In the genomic region with DNA sequence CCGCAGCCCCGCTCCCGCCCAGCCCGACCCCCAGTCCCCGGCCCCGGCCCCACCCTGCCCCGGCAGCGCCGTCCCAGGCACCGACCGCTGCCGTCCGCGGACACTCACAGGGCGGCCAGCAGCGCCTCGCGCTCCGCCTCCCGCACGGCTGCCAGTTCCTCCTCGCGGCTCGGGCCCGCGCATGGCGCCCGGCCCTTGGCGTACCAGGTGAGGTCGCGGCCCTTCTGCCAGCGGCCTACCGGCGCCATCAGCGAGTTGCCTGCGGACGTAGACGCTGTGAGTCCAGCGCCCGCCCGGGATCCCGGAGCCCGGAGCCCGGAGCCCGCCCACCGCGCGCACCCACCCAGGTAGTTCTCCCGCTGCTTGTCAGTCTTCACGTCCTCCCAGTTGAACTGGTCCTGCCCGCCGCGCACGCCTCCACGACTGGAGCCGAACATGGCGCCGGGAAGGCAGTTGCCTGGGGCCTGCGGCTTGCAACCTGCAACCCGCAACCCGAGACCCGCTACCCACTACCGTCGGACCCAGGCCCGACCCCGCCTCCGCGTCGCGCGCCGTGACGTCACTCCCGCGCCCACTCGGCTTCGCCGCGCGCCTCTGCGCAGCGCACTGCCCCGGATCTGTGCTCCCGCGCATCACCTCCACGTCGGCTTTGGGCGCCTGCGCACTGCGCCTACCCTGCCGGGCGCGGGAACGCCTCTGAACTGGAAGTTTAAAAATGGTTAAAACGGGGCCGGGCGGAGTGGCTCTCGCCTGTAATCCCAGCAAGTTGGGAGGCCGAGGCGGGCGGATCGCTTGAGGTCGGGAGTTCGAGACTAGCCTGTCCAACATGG, we compare ENCODE assay signal across 8 cellular contexts. TPM values are rescaled to one million over a fixed set of nuclear protein-coding genes. Genes with fewer than 3 reads are reported as not detected.
DNase-seq lines count a peak whose midpoint lies in the region; ATAC-seq and TF ChIP-seq lines count a peak whose summit lies in the region.

C1orf35 (minus strand) TSS at position 535 of the 830 bp plus-strand sequence; CDS start at position 437, 98 bp downstream.

- TF ChIP-seq CTCF in WI38 (IDR thresholded peaks at IDR 0.05; ENCODE audit: low read depth, low read length) (no peak), mammary epithelial cell (conservative IDR thresholded peaks at IDR 0.05 in 1 of 2, IDR thresholded peaks at IDR 0.05 in 1 of 2; ENCODE audit: extremely low read depth in 1 of 2, insufficient read depth in 1 of 2, low read depth in 1 of 2, low read length in 2 of 2) (no peak), smooth muscle cell (IDR thresholded peaks at IDR 0.05; ENCODE audit: borderline replicate concordance, insufficient read depth, poor library complexity, severe bottlenecking) (no peak)

- H4K20me1 ChIP-seq in mammary epithelial cell (ENCODE audit: insufficient read depth, low read length) (no peaks in the 10 kb centered on the region), smooth muscle cell (ENCODE audit: low read depth) (peaks cover 45% of the 10 kb centered on the region)

- H2AFZ ChIP-seq in mammary epithelial cell (ENCODE audit: low read depth, low read length) (peak within 1 kb of the TSS; percentile 91), smooth muscle cell (ENCODE audit: low read depth) (peak within 1 kb of the TSS; percentile 72)

- peak; percentile 99 for DNase-seq in AG08396 (ENCODE audit: low spot score)
- DNase-seq in NCI-H226, result peak; percentile 68
- DNase-seq in mammary epithelial cell, result peak; percentile 88
- peak; percentile 99 for DNase-seq in iPS-NIHi11 (ENCODE audit: low spot score)
- DNase-seq in smooth muscle cell (lab: John Stamatoyannopoulos, UW; ENCODE audit: unreplicated experiment), result peak; percentile 73

- H3K27ac ChIP-seq in mammary epithelial cell (ENCODE audit: insufficient read depth, low read depth, low read length) (peak within 1 kb of the TSS; percentile 54), smooth muscle cell (ENCODE audit: low read depth) (peak within 1 kb of the TSS; percentile 55)

- in situ Hi-C loops in mammary epithelial cell (cut with MboI; ENCODE audit: low sequenced_read_pairs in 2 of 2), result no loop called here

- H3K36me3 ChIP-seq in mammary epithelial cell (ENCODE audit: insufficient read depth, low read length), result peaks cover 5% of the 10 kb centered on the region
- H3K36me3 ChIP-seq in smooth muscle cell (ENCODE audit: low read depth), result no peaks in the 10 kb centered on the region

- H3K27me3 ChIP-seq in mammary epithelial cell (ENCODE audit: insufficient read depth, low read length) (no peaks in the 10 kb centered on the region), smooth muscle cell (ENCODE audit: low read depth) (no peaks in the 10 kb centered on the region)

- H3K4me2 ChIP-seq in mammary epithelial cell (ENCODE audit: insufficient read depth, low read depth, low read length) (peak within 1 kb of the TSS; percentile 93), smooth muscle cell (peak within 1 kb of the TSS; percentile 96)

- peaks cover 15% of the 10 kb centered on the region for H3F3A ChIP-seq in smooth muscle cell (ENCODE audit: low read depth)

- under 1% methylated on average over 25 of the region's 104 CpGs for whole genome bisulfite sequencing in mammary epithelial cell (ENCODE audit: low coverage, missing lambda C conversion rate)
- WGBS in smooth muscle cell (ENCODE audit: low lambda C conversion rate), result under 1% methylated on average over 77 of the region's 104 CpGs

- TSS peak; percentile 55 for BruUV-seq in mammary epithelial cell (replicated peaks; lab: Mats Ljungman, UMichigan)

- ATAC-seq in GM19023 (IDR thresholded peaks at IDR 0.05; ENCODE audit: unreplicated experiment) (peak; percentile 76), HG03196 (IDR thresholded peaks at IDR 0.05; ENCODE audit: unreplicated experiment) (peak; percentile 66)

- peaks cover 11% of the 10 kb centered on the region for H3K4me1 ChIP-seq in mammary epithelial cell (ENCODE audit: insufficient read depth, low read length)
- H3K4me1 ChIP-seq in smooth muscle cell (ENCODE audit: low read depth), result peaks cover 6% of the 10 kb centered on the region

- H3K9me3 ChIP-seq in mammary epithelial cell (replicated peaks; ENCODE audit: insufficient read depth, low read length), result no peaks in the 10 kb centered on the region
- H3K9me3 ChIP-seq in smooth muscle cell (replicated peaks; ENCODE audit: low read depth), result no peaks in the 10 kb centered on the region

- CTCF ChIA-PET in mammary epithelial cell (lab: Charles Lee; ENCODE audit: low non-redundant PET), result no interaction called here

- H3K4me3 ChIP-seq in WI38 (ENCODE audit: low read depth, low read length) (peak within 1 kb of the TSS; percentile 82), mammary epithelial cell (replicated peaks in 1 of 3; ENCODE audit: insufficient read depth in 1 of 3, low read depth in 2 of 3, low read length in 3 of 3) (peak within 1 kb of the TSS; percentile 66 to 96 (median 82)), smooth muscle cell (peak within 1 kb of the TSS; percentile 76)

- dilution Hi-C loops in mammary epithelial cell (cut with HindIII; ENCODE audit: low sequenced_read_pairs), result no loop called here

- H3K79me2 ChIP-seq in mammary epithelial cell (ENCODE audit: insufficient read depth, low read length) (peaks cover 56% of the 10 kb centered on the region), smooth muscle cell (ENCODE audit: low read depth) (peaks cover 44% of the 10 kb centered on the region)

- peak within 1 kb of the TSS; percentile 65 for H3K9ac ChIP-seq in mammary epithelial cell (ENCODE audit: insufficient read depth, low read length)
- peak within 1 kb of the TSS; percentile 74 for H3K9ac ChIP-seq in smooth muscle cell (ENCODE audit: low read depth)

- intact Hi-C loops in mammary epithelial cell (cut with micrococcal nuclease), result loop anchor here (1.0 to 5.0 kb wide), 2 partner anchors 15 to 39 kb away; partner anchors contain the start of gene GUK1

RNA-seq across cellular contexts. Expression of gene C1orf35, which starts in this region (rescaled TPM):
- 10 to 100 TPM in 1 of 2 donors, 1 to 10 TPM in 1; 5.7 to 19.6 TPM for total RNA-seq in mammary epithelial cell
- polyA plus RNA-seq in mammary epithelial cell, result 14.5 TPM
- polyA minus RNA-seq in mammary epithelial cell, result 9.7 TPM
- 5.2 and 7.6 TPM in 2 replicates for total RNA-seq in smooth muscle cell
- polyA plus RNA-seq in smooth muscle cell, result 18.7 and 31.1 TPM in 2 replicates

Comparison
In these comparisons a context has a peak if more than half of its experiments do, and no peak if none do; other contexts are left out.
1. Peak in every context shown above with its lines: DNase-seq, ATAC-seq, H3K4me3 ChIP-seq and H3K27ac ChIP-seq.